ENCODE assay signal across 29 cellular contexts in genomic region chr22:17347724-17348123, GRCh38. TPM values are rescaled to one million over a fixed set of nuclear protein-coding genes. Genes with fewer than 3 reads are reported as not detected.
"Had no signal": no experiment of that assay in that cellular context is flagged by ENCODE, and none has a peak within 500 bp of the region (broad histone marks: within the 10 kb centered on the region; RNA-seq: fewer than 3 reads in every experiment).

No MANE protein-coding gene starts in this region.

- H3K4me1 ChIP-seq: left lung, lower lobe of right lung, parathyroid adenoma, right atrium auricular region, stomach, suprapubic skin, tibial nerve, vagina had no signal

- ATAC-seq: left colon; naive thymus-derived CD8-positive, alpha-beta T cell; stimulated activated memory B cell treated with anti-CD40 and anti-IgM and Interleukin-4, amounts not matched to agents 10 μg/mL and 1 μg/mL and 100 μg/mL, for 72 hours had no signal

- FAIRE-seq: islet of Langerhans, kidney had no signal

- H2AFZ ChIP-seq: parathyroid adenoma had no signal

- H3K9ac ChIP-seq: parathyroid adenoma had no signal

- H3K79me2 ChIP-seq: parathyroid adenoma had no signal

- H3K27ac Mint-ChIP-seq: immature natural killer cell; nephron; stimulated activated memory B cell treated with anti-CD40 and anti-IgM and Interleukin-4, amounts not matched to agents 10 μg/mL and 1 μg/mL and 100 μg/mL, for 72 hours had no signal

- DNase-seq: hypothalamus; immature natural killer cell; kidney; left colon; mammary epithelial cell; mesenchymal stem cell; naive thymus-derived CD8-positive, alpha-beta T cell; occipital lobe; stimulated activated CD4-positive, alpha-beta T cell treated with anti-CD3 and anti-CD28 coated beads, Interleukin-1b, Interleukin-23, amount 100 ng/mL, for 48 hours; stimulated activated CD4-positive, alpha-beta T cell treated with anti-CD3 and anti-CD28 coated beads, Interleukin-2, amount 100 ng/mL, for 48 hours; stimulated activated CD4-positive, alpha-beta T cell treated with anti-CD3 and anti-CD28 coated beads, Interleukin-4, amount 100 ng/mL, for 4 hours; stimulated activated CD8-positive, alpha-beta memory T cell treated with anti-CD3 and anti-CD28 coated beads, Interleukin-4, amount 100 ng/mL, for 48 hours; stimulated activated naive CD4-positive, alpha-beta T cell treated with Interleukin-2 at 50 U/mL for 16 hours; stomach had no signal

- H3K9me3 ChIP-seq: left lung, lower lobe of right lung, neutrophil, right atrium auricular region, right lobe of liver, stomach, suprapubic skin, tibial nerve, upper lobe of left lung, vagina had no signal

- H3K4me3 ChIP-seq: left lung, lower lobe of right lung, right atrium auricular region, right lobe of liver, smooth muscle cell, stomach, suprapubic skin, tibial nerve, upper lobe of left lung, vagina had no signal

- H3K36me3 Mint-ChIP-seq: immature natural killer cell; naive thymus-derived CD8-positive, alpha-beta T cell; stimulated activated memory B cell treated with anti-CD40 and anti-IgM and Interleukin-4, amounts not matched to agents 10 μg/mL and 1 μg/mL and 100 μg/mL, for 72 hours had no signal

- H3K4me2 ChIP-seq: smooth muscle cell had no signal

- H3K36me3 ChIP-seq: left lung, lower lobe of right lung, neutrophil, right atrium auricular region, right lobe of liver, stomach, suprapubic skin, tibial nerve, upper lobe of left lung, vagina had no signal

- H3K27me3 ChIP-seq: left lung, right atrium auricular region, right lobe of liver, suprapubic skin, tibial nerve, upper lobe of left lung, vagina had no signal

- H3K27ac ChIP-seq: left lung, neutrophil, parathyroid adenoma, right atrium auricular region, stomach, suprapubic skin, tibial nerve, vagina had no signal

- H3K4me1 Mint-ChIP-seq: immature natural killer cell, nephron had no signal

- H3K4me3 Mint-ChIP-seq: immature natural killer cell; naive thymus-derived CD8-positive, alpha-beta T cell; nephron; neural crest cell; stimulated activated memory B cell treated with anti-CD40 and anti-IgM and Interleukin-4, amounts not matched to agents 10 μg/mL and 1 μg/mL and 100 μg/mL, for 72 hours had no signal

- H3K9me3 Mint-ChIP-seq: naive thymus-derived CD8-positive, alpha-beta T cell; nephron; neural crest cell; stimulated activated memory B cell treated with anti-CD40 and anti-IgM and Interleukin-4, amounts not matched to agents 10 μg/mL and 1 μg/mL and 100 μg/mL, for 72 hours had no signal

RNA-seq across cellular contexts. Expression of gene CECR2, which starts 21.5 kb away (rescaled TPM):
- polyA plus RNA-seq: immature natural killer cell; naive thymus-derived CD8-positive, alpha-beta T cell had no signal
